17 cellular contexts compared by ENCODE assay signal in genomic region chr7:6251653-6252052, GRCh38. TPM values are rescaled to one million over a fixed set of nuclear protein-coding genes. Genes with fewer than 3 reads are reported as not detected.
A peak's percentile ranks its signal among the peaks of the same experiment; 100 is the strongest.
DNase-seq lines count a peak whose midpoint lies in the region; TF ChIP-seq lines count a peak whose summit lies in the region.
"Had no signal": no experiment of that assay in that cellular context is flagged by ENCODE, and none has a peak within 500 bp of the region (broad histone marks: within the 10 kb centered on the region; RNA-seq: fewer than 3 reads in every experiment).

No MANE protein-coding gene starts in this region.

- H3K27me3 ChIP-seq in BJ (ENCODE audit: control insufficient read depth, insufficient read depth, low read length) (no peaks in the 10 kb centered on the region), SJCRH30 (no peaks in the 10 kb centered on the region)
- H3K27me3 ChIP-seq: left lung had no signal

- H3K9me3 Mint-ChIP-seq in nephron: no peaks in the 10 kb centered on the region
- H3K9me3 Mint-ChIP-seq: activated CD4-positive, alpha-beta T cell treated with anti-CD3 and anti-CD28 coated beads, Interleukin-2, amount 10 ng/mL, durations not matched to agents 24 days and 14 days; naive thymus-derived CD8-positive, alpha-beta T cell; stimulated activated naive CD8-positive, alpha-beta T cell treated with anti-CD3 and anti-CD28 coated beads, Interleukin-15, amount 100 ng/mL, for 72 hours had no signal

- H3K36me3 Mint-ChIP-seq in nephron (ENCODE audit: low read depth): no peaks in the 10 kb centered on the region
- H3K36me3 Mint-ChIP-seq: naive thymus-derived CD8-positive, alpha-beta T cell had no signal

- CTCF ChIA-PET in BJ (lab: Yijun Ruan, JAX): interaction anchor here (1.6 kb wide), 1 partner anchor 92 kb away, joined by 5 read pairs; no protein-coding TSS in a partner anchor

- no peak for TF ChIP-seq CTCF in BJ (IDR thresholded peaks at IDR 0.05; ENCODE audit: insufficient read depth, low read depth, low read length)
- no peak for TF ChIP-seq CTCF in choroid plexus epithelial cell (conservative IDR thresholded peaks at IDR 0.05; ENCODE audit: low read depth, low read length)
- TF ChIP-seq CTCF in nephron (IDR thresholded peaks at IDR 0.05; ENCODE audit: unreplicated experiment in 3 of 3): no peak

- H3K4me1 ChIP-seq in SJCRH30: peaks cover 16% of the 10 kb centered on the region

- no peaks in the 10 kb centered on the region for H3K27me3 Mint-ChIP-seq in nephron (ENCODE audit: low read depth)

- no peaks in the 10 kb centered on the region for H3K9me3 ChIP-seq in SJCRH30 (replicated peaks)
- H3K9me3 ChIP-seq: left lung had no signal

- no peak overlapping the region for H3K4me3 Mint-ChIP-seq in nephron
- H3K4me3 Mint-ChIP-seq: activated CD4-positive, alpha-beta T cell treated with anti-CD3 and anti-CD28 coated beads, Interleukin-2, amount 10 ng/mL, durations not matched to agents 24 days and 14 days; naive thymus-derived CD8-positive, alpha-beta T cell; stimulated activated naive CD8-positive, alpha-beta T cell treated with anti-CD3 and anti-CD28 coated beads, Interleukin-15, amount 100 ng/mL, for 72 hours had no signal

- H3K4me1 Mint-ChIP-seq in nephron: peaks cover 83% of the 10 kb centered on the region

- H3K27ac ChIP-seq in SJCRH30: no peak overlapping the region

- POLR2A ChIA-PET in BJ (lab: Charles Lee): interaction anchor here (0.6 kb wide), 1 partner anchor 12 kb away, joined by 17 read pairs; no protein-coding TSS in a partner anchor

- DNase-seq in BJ (ENCODE audit: low read depth) (peak; percentile 81), M059J (ENCODE audit: low read depth) (peak; percentile 34), choroid plexus epithelial cell (ENCODE audit: low read depth) (peak; percentile 62), SJCRH30 (no peak), middle frontal gyrus (ENCODE audit: extremely low spot score, low spot score) (no peak), NCI-H2107 treated with DMSO at 0.1 percent for 48 hours (lab: John Stamatoyannopoulos, UW; ENCODE audit: unreplicated experiment) (no peak)
- DNase-seq in stimulated activated CD4-positive, alpha-beta T cell treated with anti-CD3 and anti-CD28 coated beads, Interleukin-4, amount 100 ng/mL, for 1 hour: no peak
- DNase-seq: activated CD4-positive, alpha-beta T cell treated with anti-CD3 and anti-CD28 coated beads, Interleukin-2, amount 10 ng/mL, durations not matched to agents 24 days and 14 days; activated naive CD4-positive, alpha-beta T cell treated with anti-CD3 and anti-CD28 coated beads, Interleukin-2, amount 50 U/mL, for 16 hours; activated T-cell treated with anti-CD3 and anti-CD28 coated beads for 4 hours; Calu3; left lung; naive thymus-derived CD8-positive, alpha-beta T cell; NCI-H1694 treated with DMSO at 0.1 percent for 48 hours; SIG-M5; stimulated activated naive CD8-positive, alpha-beta T cell treated with anti-CD3 and anti-CD28 coated beads, Interleukin-15, amount 100 ng/mL, for 72 hours had no signal

- peak overlapping the region; percentile 35 to 62 (median 36) for H3K27ac Mint-ChIP-seq in nephron
- H3K27ac Mint-ChIP-seq: activated CD4-positive, alpha-beta T cell treated with anti-CD3 and anti-CD28 coated beads, Interleukin-2, amount 10 ng/mL, durations not matched to agents 24 days and 14 days; naive thymus-derived CD8-positive, alpha-beta T cell; stimulated activated naive CD8-positive, alpha-beta T cell treated with anti-CD3 and anti-CD28 coated beads, Interleukin-15, amount 100 ng/mL, for 72 hours had no signal

- H3K36me3 ChIP-seq in BJ (ENCODE audit: control insufficient read depth, insufficient read depth, low read length) (no peaks in the 10 kb centered on the region), SJCRH30 (no peaks in the 10 kb centered on the region)
- H3K36me3 ChIP-seq: left lung had no signal

- H3K4me3 ChIP-seq in BJ (ENCODE audit: low read depth, low read length) (no peak overlapping the region), choroid plexus epithelial cell (ENCODE audit: low read depth, low read length) (no peak overlapping the region), SJCRH30 (no peak overlapping the region)
- H3K4me3 ChIP-seq: left lung had no signal

RNA-seq across cellular contexts. Expression of gene CYTH3, which starts 20.8 kb away (rescaled TPM):
- 40.6 and 45.5 TPM in 2 replicates for polyA plus RNA-seq in BJ (2011; rRNA removed)
- polyA minus RNA-seq in BJ (2011; rRNA and poly(A)+ RNA removed): 25.6 and 28.8 TPM in 2 replicates
- 15.0 and 29.6 TPM in 2 replicates for total RNA-seq in M059J (2014; rRNA removed; shearing (Covaris generic))
- total RNA-seq in SJCRH30 (2014; rRNA removed; shearing (Covaris generic)): 17.2 and 19.2 TPM in 2 replicates

Comparison
In these comparisons a context has a peak if more than half of its experiments do, and no peak if none do; other contexts are left out.
1. DNase-seq: peak in BJ (single experiment), M059J (single experiment) and choroid plexus epithelial cell (single experiment); none in SJCRH30 (0 of 2), stimulated activated CD4-positive, alpha-beta T cell treated with anti-CD3 and anti-CD28 coated beads, Interleukin-4, amount 100 ng/mL, for 1 hour (single experiment), middle frontal gyrus (single experiment) and NCI-H2107 treated with DMSO at 0.1 percent for 48 hours (single experiment).